In genomic region chr7:2004841-2005351, GRCh38 we compare ENCODE assay signal across 13 cellular contexts.
DNase-seq lines count a peak whose midpoint lies in the region; ATAC-seq and TF ChIP-seq lines count a peak whose summit lies in the region.
"Had no signal": no experiment of that assay in that cellular context is flagged by ENCODE, and none has a peak within 500 bp of the region (broad histone marks: within the 10 kb centered on the region; RNA-seq: fewer than 3 reads in every experiment).

No MANE protein-coding gene starts in this region.

- DNase-seq in OCI-LY7 (ENCODE audit: low spot score) (peak; percentile 25), left ventricle myocardium superior (peak; percentile 18), osteoblast (ENCODE audit: insufficient read length, low spot score, missing footprints) (peak; percentile 89), NCI-H1930 (lab: John Stamatoyannopoulos, UW) (no peak), retina (no peak)
- DNase-seq in stimulated activated naive CD4-positive, alpha-beta T cell treated with Interleukin-2 at 50 U/mL for 16 hours (lab: John Stamatoyannopoulos, UW) = no peak
- DNase-seq: cerebellar nuclear complex, NCI-H1105, SK-N-SH had no signal

- H3K4me2 ChIP-seq in BLaER1 (peak overlapping the region; percentile 91), OCI-LY7 (ENCODE audit: low read length) (no peak overlapping the region), osteoblast (ENCODE audit: insufficient read depth, low read length) (no peak overlapping the region)
- H3K4me2 ChIP-seq: SK-N-SH had no signal

- H4K20me1 ChIP-seq in BLaER1 (peaks cover 100% of the 10 kb centered on the region), OCI-LY7 (ENCODE audit: insufficient read depth, low read length) (no peaks in the 10 kb centered on the region), osteoblast (ENCODE audit: insufficient read depth, low read length) (no peaks in the 10 kb centered on the region)

- H2AFZ ChIP-seq in OCI-LY7 (ENCODE audit: low read length) (no peak overlapping the region), osteoblast (ENCODE audit: low read length) (no peak overlapping the region)

- no peak for TF ChIP-seq POLR2A in GM18505 (IDR thresholded peaks at IDR 0.05; ENCODE audit: borderline replicate concordance, extremely low read depth, insufficient read depth, insufficient read length)

- H3K27me3 ChIP-seq in BLaER1 (no peaks in the 10 kb centered on the region), osteoblast (ENCODE audit: insufficient read depth, low read length) (no peaks in the 10 kb centered on the region)

- no peak overlapping the region for H3K9ac ChIP-seq in BLaER1
- H3K9ac ChIP-seq: SK-N-SH had no signal

- H3K79me2 ChIP-seq in OCI-LY7 (ENCODE audit: insufficient read depth, low read depth, low read length) (no peaks in the 10 kb centered on the region), osteoblast (ENCODE audit: insufficient read depth, low read length) (no peaks in the 10 kb centered on the region)

- intact Hi-C loops in OCI-LY7 (cut with micrococcal nuclease; ENCODE audit: unreplicated experiment) (no loop called here), left ventricle myocardium superior (cut with micrococcal nuclease) (no loop called here)

- ATAC-seq in left ventricle myocardium superior (no peak), GM18505 (IDR thresholded peaks at IDR 0.05; ENCODE audit: unreplicated experiment) (no peak)
- ATAC-seq: HCT116, K562 had no signal

- H3K4me3 ChIP-seq in BLaER1 = no peak overlapping the region
- no peak overlapping the region for H3K4me3 ChIP-seq in OCI-LY7 (ENCODE audit: low read depth, low read length, poor library complexity, severe bottlenecking)
- no peak overlapping the region for H3K4me3 ChIP-seq in osteoblast (ENCODE audit: insufficient read depth, low read length)
- H3K4me3 ChIP-seq: K562 had no signal

- POLR2A ChIA-PET in OCI-LY7 (lab: Charles Lee) = no interaction called here

- TF ChIP-seq CTCF in OCI-LY7 (conservative IDR thresholded peaks at IDR 0.05; ENCODE audit: low read length) = no peak
- TF ChIP-seq CTCF in osteoblast (IDR thresholded peaks at IDR 0.05; ENCODE audit: extremely low read depth, low read depth, low read length) = no peak

- CTCF ChIA-PET in OCI-LY7 (lab: Charles Lee; ENCODE audit: unreplicated experiment) = no interaction called here

- peaks cover 26% of the 10 kb centered on the region for H3K36me3 ChIP-seq in BLaER1
- no peaks in the 10 kb centered on the region for H3K36me3 ChIP-seq in OCI-LY7 (ENCODE audit: insufficient read depth, low read length)
- no peaks in the 10 kb centered on the region for H3K36me3 ChIP-seq in osteoblast (ENCODE audit: insufficient read depth, low read length)

- BruUV-seq in OCI-LY7 (replicated peaks; lab: Mats Ljungman, UMichigan) = no TSS peak

- no peaks in the 10 kb centered on the region for H3K9me3 ChIP-seq in BLaER1
- H3K9me3 ChIP-seq in OCI-LY7 (ENCODE audit: low read length) = no peaks in the 10 kb centered on the region
- H3K9me3 ChIP-seq in osteoblast (ENCODE audit: low read depth, low read length) = no peaks in the 10 kb centered on the region
- H3K9me3 ChIP-seq: SK-N-SH had no signal

- no peaks in the 10 kb centered on the region for H3K9me2 ChIP-seq in OCI-LY7 (ENCODE audit: insufficient read depth, low read length)
- H3K9me2 ChIP-seq: SK-N-SH had no signal

- H3K27ac ChIP-seq in BLaER1 = no peak overlapping the region
- no peak overlapping the region for H3K27ac ChIP-seq in OCI-LY7 (ENCODE audit: low read depth, low read length, poor library complexity, severe bottlenecking)
- H3K27ac ChIP-seq in osteoblast (ENCODE audit: low read depth, low read length) = no peak overlapping the region

- H3K4me1 ChIP-seq in BLaER1 = peaks cover 100% of the 10 kb centered on the region
- no peaks in the 10 kb centered on the region for H3K4me1 ChIP-seq in OCI-LY7 (ENCODE audit: insufficient read depth, low read length, poor library complexity, severe bottlenecking)
- H3K4me1 ChIP-seq in osteoblast (ENCODE audit: insufficient read depth, low read length) = no peaks in the 10 kb centered on the region

Comparison
In these comparisons a context has a peak if more than half of its experiments do, and no peak if none do; other contexts are left out.
1. DNase-seq: peak in OCI-LY7 (single experiment), left ventricle myocardium superior (single experiment) and osteoblast (single experiment); none in stimulated activated naive CD4-positive, alpha-beta T cell treated with Interleukin-2 at 50 U/mL for 16 hours (single experiment), NCI-H1930 (0 of 2) and retina (single experiment).